ENCODE assay signal across 8 cellular contexts in the genomic region with DNA sequence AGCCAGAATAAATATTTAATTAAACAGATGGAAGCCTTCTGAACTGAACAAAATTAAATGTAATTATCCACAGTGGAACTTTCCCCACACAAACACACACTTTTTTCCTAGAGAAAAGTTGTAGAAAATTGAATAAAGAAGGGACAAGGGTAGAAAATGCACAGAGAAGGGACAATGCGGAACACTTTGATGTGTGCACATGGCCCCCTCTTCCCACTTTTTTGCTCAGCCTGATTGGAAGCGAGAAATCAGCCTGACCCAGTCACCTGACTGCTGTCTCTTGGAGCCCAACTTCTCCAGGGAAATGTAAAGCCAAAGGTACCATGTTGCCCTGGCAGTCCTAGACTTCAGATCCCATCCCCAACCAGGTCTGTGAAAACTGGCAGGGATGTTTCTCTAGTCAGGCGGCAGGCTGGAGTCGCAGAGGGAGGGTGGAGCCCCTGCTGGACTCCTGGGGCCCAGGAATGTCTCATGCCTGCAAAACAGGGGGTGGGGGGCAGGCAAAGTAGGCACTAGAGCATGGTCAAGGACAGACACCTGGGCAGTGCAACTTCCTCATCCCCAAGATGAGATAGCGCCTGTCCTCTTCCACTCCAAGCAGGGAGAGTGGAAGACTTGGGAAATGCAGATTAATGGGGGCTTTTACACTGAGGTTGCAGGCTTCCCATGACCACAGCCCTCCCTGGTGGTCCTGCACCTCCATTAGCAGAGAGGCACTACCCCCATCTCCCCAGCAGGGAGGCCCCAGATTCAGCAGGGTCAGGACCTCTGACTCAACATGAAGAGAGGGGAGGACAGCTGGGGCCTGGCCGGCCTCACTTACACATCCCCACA. TPM values are rescaled to one million over a fixed set of nuclear protein-coding genes. Genes with fewer than 3 reads are reported as not detected.
DNase-seq lines count a peak whose midpoint lies in the region; ATAC-seq lines count a peak whose summit lies in the region.

No MANE protein-coding gene starts in this region.

- H3K27ac ChIP-seq in iPS-20b (ENCODE audit: low read length): peak overlapping the region; percentile 43

- DNase-seq in T-helper 2 cell treated with Interferon-gamma antibody and Interleukin-4, amounts not matched to agents 5 μg/mL and 100 μg/mL, for 36 hours (ENCODE audit: low spot score): no peak
- DNase-seq in T-helper 2 cell: no peak
- no peak for DNase-seq in activated naive CD4-positive, alpha-beta T cell treated with anti-CD3 and anti-CD28 coated beads, Interleukin-2, amount 50 U/mL, for 72 hours (ENCODE audit: low spot score in 2 of 2)
- DNase-seq in NOMO-1 treated with dmso at 0.1 percent for 144 hours (lab: John Stamatoyannopoulos, UW; ENCODE audit: unreplicated experiment): no peak
- DNase-seq in NCI-H1417 (lab: John Stamatoyannopoulos, UW): no peak

- H3K36me3 Mint-ChIP-seq in T-helper 2 cell treated with Interferon-gamma antibody and Interleukin-4, amounts not matched to agents 5 μg/mL and 100 μg/mL, for 36 hours (ENCODE audit: low read depth): peaks cover 34% of the 10 kb centered on the region
- peaks cover 17 to 32% of the 10 kb centered on the region in 2 donors for H3K36me3 Mint-ChIP-seq in activated naive CD4-positive, alpha-beta T cell treated with anti-CD3 and anti-CD28 coated beads, Interleukin-2, amount 50 U/mL, for 72 hours
- peaks cover 40% of the 10 kb centered on the region for H3K36me3 Mint-ChIP-seq in stimulated activated naive CD8-positive, alpha-beta T cell treated with anti-CD3 and anti-CD28 coated beads, Interleukin-15, Interleukin-2, amounts not matched to agents 100 ng/mL and 50 ng/mL, for 24 hours (ENCODE audit: low read depth)

- H3K4me1 Mint-ChIP-seq in T-helper 2 cell treated with Interferon-gamma antibody and Interleukin-4, amounts not matched to agents 5 μg/mL and 100 μg/mL, for 36 hours (ENCODE audit: low read depth): peaks cover 47% of the 10 kb centered on the region
- H3K4me1 Mint-ChIP-seq in stimulated activated naive CD8-positive, alpha-beta T cell treated with anti-CD3 and anti-CD28 coated beads, Interleukin-15, Interleukin-2, amounts not matched to agents 100 ng/mL and 50 ng/mL, for 24 hours (ENCODE audit: low read depth): peaks cover 53% of the 10 kb centered on the region

- no peak for ATAC-seq in activated naive CD4-positive, alpha-beta T cell treated with anti-CD3 and anti-CD28 coated beads, Interleukin-2, amount 50 U/mL, for 72 hours
- no peak for ATAC-seq in HG03342 (IDR thresholded peaks at IDR 0.05; ENCODE audit: unreplicated experiment)

- H3K9ac ChIP-seq in iPS-20b (ENCODE audit: low read depth, low read length): peak overlapping the region; percentile 94

- peaks cover 22% of the 10 kb centered on the region for H3K36me3 ChIP-seq in iPS-20b (ENCODE audit: insufficient read depth, low read depth, low read length)

- H3K9me3 Mint-ChIP-seq in T-helper 2 cell treated with Interferon-gamma antibody and Interleukin-4, amounts not matched to agents 5 μg/mL and 100 μg/mL, for 36 hours: no peaks in the 10 kb centered on the region
- H3K9me3 Mint-ChIP-seq in activated naive CD4-positive, alpha-beta T cell treated with anti-CD3 and anti-CD28 coated beads, Interleukin-2, amount 50 U/mL, for 72 hours: no peaks in the 10 kb centered on the region
- no peaks in the 10 kb centered on the region for H3K9me3 Mint-ChIP-seq in stimulated activated naive CD8-positive, alpha-beta T cell treated with anti-CD3 and anti-CD28 coated beads, Interleukin-15, Interleukin-2, amounts not matched to agents 100 ng/mL and 50 ng/mL, for 24 hours

- H3K4me3 Mint-ChIP-seq in T-helper 2 cell treated with Interferon-gamma antibody and Interleukin-4, amounts not matched to agents 5 μg/mL and 100 μg/mL, for 36 hours: peak overlapping the region; percentile 92
- H3K4me3 Mint-ChIP-seq in stimulated activated naive CD8-positive, alpha-beta T cell treated with anti-CD3 and anti-CD28 coated beads, Interleukin-15, Interleukin-2, amounts not matched to agents 100 ng/mL and 50 ng/mL, for 24 hours: peak overlapping the region; percentile 90

- H3K27ac Mint-ChIP-seq in T-helper 2 cell treated with Interferon-gamma antibody and Interleukin-4, amounts not matched to agents 5 μg/mL and 100 μg/mL, for 36 hours: peak overlapping the region; percentile 81
- H3K27ac Mint-ChIP-seq in activated naive CD4-positive, alpha-beta T cell treated with anti-CD3 and anti-CD28 coated beads, Interleukin-2, amount 50 U/mL, for 72 hours: peak overlapping the region; percentile 88 to 96
- H3K27ac Mint-ChIP-seq in stimulated activated naive CD8-positive, alpha-beta T cell treated with anti-CD3 and anti-CD28 coated beads, Interleukin-15, Interleukin-2, amounts not matched to agents 100 ng/mL and 50 ng/mL, for 24 hours: peak overlapping the region; percentile 89

- peaks cover 30% of the 10 kb centered on the region for H3K4me1 ChIP-seq in iPS-20b (ENCODE audit: insufficient read depth, low read length)

- no peaks in the 10 kb centered on the region for H3K9me3 ChIP-seq in iPS-20b (ENCODE audit: insufficient read depth, low read depth, low read length)

- H3K4me3 ChIP-seq in iPS-20b (ENCODE audit: low read length): peak overlapping the region; percentile 97

- H3K27me3 Mint-ChIP-seq in T-helper 2 cell treated with Interferon-gamma antibody and Interleukin-4, amounts not matched to agents 5 μg/mL and 100 μg/mL, for 36 hours (ENCODE audit: low read depth): no peaks in the 10 kb centered on the region
- H3K27me3 Mint-ChIP-seq in stimulated activated naive CD8-positive, alpha-beta T cell treated with anti-CD3 and anti-CD28 coated beads, Interleukin-15, Interleukin-2, amounts not matched to agents 100 ng/mL and 50 ng/mL, for 24 hours: no peaks in the 10 kb centered on the region

- no peaks in the 10 kb centered on the region; the same call in 1 of the 2 replicates for H3K27me3 ChIP-seq in iPS-20b (ENCODE audit: insufficient read depth, low read length)

RNA-seq across cellular contexts. Expression of gene CERS2, which starts 2.8 kb away (rescaled TPM):
- 100 to 1,000 TPM; 110 to 134 TPM for total RNA-seq in activated naive CD4-positive, alpha-beta T cell treated with anti-CD3 and anti-CD28 coated beads, Interleukin-2, amount 50 U/mL, for 72 hours

RNA-seq across cellular contexts. Expression of gene ANXA9, which starts 10.3 kb away (rescaled TPM):
- total RNA-seq in activated naive CD4-positive, alpha-beta T cell treated with anti-CD3 and anti-CD28 coated beads, Interleukin-2, amount 50 U/mL, for 72 hours: not detected

RNA-seq across cellular contexts. Expression of gene MINDY1, which starts 34.9 kb away (rescaled TPM):
- total RNA-seq in activated naive CD4-positive, alpha-beta T cell treated with anti-CD3 and anti-CD28 coated beads, Interleukin-2, amount 50 U/mL, for 72 hours: 10 to 100 TPM; 23.3 to 32.3 TPM

RNA-seq across cellular contexts. Expression of gene PRUNE1, which starts 36.4 kb away (rescaled TPM):
- total RNA-seq in activated naive CD4-positive, alpha-beta T cell treated with anti-CD3 and anti-CD28 coated beads, Interleukin-2, amount 50 U/mL, for 72 hours: 10 to 100 TPM; 18.0 to 20.7 TPM

RNA-seq across cellular contexts. Expression of gene SETDB1, which starts 45.6 kb away (rescaled TPM):
- 10 to 100 TPM; 57.4 to 73.6 TPM for total RNA-seq in activated naive CD4-positive, alpha-beta T cell treated with anti-CD3 and anti-CD28 coated beads, Interleukin-2, amount 50 U/mL, for 72 hours
